Comparison of ENCODE assay signal across 8 cellular contexts in the genomic region with DNA sequence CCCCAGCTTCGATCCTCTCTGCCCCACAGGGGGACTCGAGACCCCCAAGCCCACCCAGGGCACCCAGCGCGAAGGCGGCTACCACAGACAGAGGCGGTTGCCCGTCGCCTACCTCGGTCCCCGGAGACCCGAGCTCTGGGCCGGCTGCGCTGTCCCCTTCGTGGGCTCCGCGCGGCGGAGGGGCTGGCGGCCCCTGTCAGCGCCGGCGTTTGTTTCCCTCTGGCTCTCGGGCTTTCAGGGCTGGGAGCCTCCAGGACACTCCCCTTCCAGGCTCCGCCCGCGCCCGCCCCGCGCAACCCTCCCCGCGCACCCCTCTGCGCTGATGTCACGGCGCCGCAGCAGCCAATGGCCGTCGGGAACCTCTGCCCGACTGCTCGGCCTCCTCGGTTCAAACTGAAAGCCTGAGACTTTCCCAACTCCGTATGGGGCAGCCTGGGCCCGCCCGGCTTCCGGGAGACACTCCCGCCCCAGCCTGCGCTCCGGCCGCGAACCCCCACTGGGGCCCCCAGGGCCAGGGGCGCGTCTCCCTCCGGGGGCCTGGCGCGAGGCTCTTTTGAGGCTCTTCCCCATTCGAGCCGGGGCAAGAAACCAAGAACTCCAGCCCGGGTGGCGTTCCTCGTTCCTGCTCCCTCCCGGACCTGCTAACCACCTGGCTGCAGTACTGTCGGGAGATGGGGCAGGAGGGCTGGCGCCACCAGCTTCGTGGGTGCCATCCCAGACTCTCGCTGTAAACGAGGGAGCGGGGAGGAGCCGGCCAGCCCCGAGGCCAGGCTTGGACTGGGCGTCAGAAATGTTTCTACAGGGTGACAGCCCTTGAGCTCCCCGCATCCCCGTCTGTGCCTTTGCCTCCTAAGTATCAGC. TPM values are rescaled to one million over a fixed set of nuclear protein-coding genes. Genes with fewer than 3 reads are reported as not detected.
DNase-seq lines count a peak whose midpoint lies in the region; ATAC-seq and TF ChIP-seq lines count a peak whose summit lies in the region.

A gene with protein sequence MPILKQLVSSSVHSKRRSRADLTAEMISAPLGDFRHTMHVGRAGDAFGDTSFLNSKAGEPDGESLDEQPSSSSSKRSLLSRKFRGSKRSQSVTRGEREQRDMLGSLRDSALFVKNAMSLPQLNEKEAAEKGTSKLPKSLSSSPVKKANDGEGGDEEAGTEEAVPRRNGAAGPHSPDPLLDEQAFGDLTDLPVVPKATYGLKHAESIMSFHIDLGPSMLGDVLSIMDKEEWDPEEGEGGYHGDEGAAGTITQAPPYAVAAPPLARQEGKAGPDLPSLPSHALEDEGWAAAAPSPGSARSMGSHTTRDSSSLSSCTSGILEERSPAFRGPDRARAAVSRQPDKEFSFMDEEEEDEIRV (minus strand): TSS at position 221 of the 861 bp plus-strand sequence. CDS start 25,501 bp downstream, outside the sequence.

- intact Hi-C loops in left lung (cut with DNase I): no loop called here

- H3K27me3 ChIP-seq in left lung: no peaks in the 10 kb centered on the region

- H3K4me1 ChIP-seq in left lung: peaks cover 23 to 40% of the 10 kb centered on the region in 2 donors

- peak; percentile 90 for ATAC-seq in HG03354 (IDR thresholded peaks at IDR 0.05; ENCODE audit: poor library complexity, severe bottlenecking, unreplicated experiment)
- peak; percentile 84 for ATAC-seq in left lung

- no peaks in the 10 kb centered on the region for H3K9me3 ChIP-seq in left lung

- peak within 1 kb of the TSS; percentile 84 to 97 for H3K27ac ChIP-seq in left lung

- TF ChIP-seq POLR2A in GM19099 (IDR thresholded peaks at IDR 0.05; ENCODE audit: extremely low read depth, insufficient read length, low read depth): peak; percentile 56

- H3K4me3 ChIP-seq in left lung: peak within 1 kb of the TSS; percentile 97 to 100

- no peak for TF ChIP-seq CTCF in left lung (IDR thresholded peaks at IDR 0.05)

- DNase-seq in Ammon's horn (ENCODE audit: low spot score) (peak; percentile 97), NCI-H524 treated with DMSO at 0.1 percent for 48 hours (lab: John Stamatoyannopoulos, UW) (peak; percentile 83), dermis blood vessel endothelial cell (peak; percentile 95), left lung (peak; percentile 96 to 98)
- peak; percentile 91 to 93 for DNase-seq in activated CD4-positive, alpha-beta T cell treated with anti-CD3 and anti-CD28 coated beads, Interleukin-2, amount 50 U/mL, for 48 hours
- peak; percentile 77 for DNase-seq in stimulated activated CD4-positive, alpha-beta T cell treated with anti-CD3 and anti-CD28 coated beads, Interleukin-2, amount 100 ng/mL, for 4 hours (ENCODE audit: low read depth)

- H3K36me3 ChIP-seq in left lung: no peaks in the 10 kb centered on the region

RNA-seq across cellular contexts. Expression of the gene that starts here (rescaled TPM):
- total RNA-seq in dermis blood vessel endothelial cell: 13.8 and 16.3 TPM in 2 replicates
- 10 to 100 TPM; 30.2 to 48.6 TPM for total RNA-seq in left lung

Comparison
In these comparisons a context has a peak if more than half of its experiments do, and no peak if none do; other contexts are left out.
1. Peak in every context shown above with its lines: DNase-seq, ATAC-seq, H3K4me3 ChIP-seq and H3K27ac ChIP-seq.